ENCODE assay signal across 24 cellular contexts in the genomic region with DNA sequence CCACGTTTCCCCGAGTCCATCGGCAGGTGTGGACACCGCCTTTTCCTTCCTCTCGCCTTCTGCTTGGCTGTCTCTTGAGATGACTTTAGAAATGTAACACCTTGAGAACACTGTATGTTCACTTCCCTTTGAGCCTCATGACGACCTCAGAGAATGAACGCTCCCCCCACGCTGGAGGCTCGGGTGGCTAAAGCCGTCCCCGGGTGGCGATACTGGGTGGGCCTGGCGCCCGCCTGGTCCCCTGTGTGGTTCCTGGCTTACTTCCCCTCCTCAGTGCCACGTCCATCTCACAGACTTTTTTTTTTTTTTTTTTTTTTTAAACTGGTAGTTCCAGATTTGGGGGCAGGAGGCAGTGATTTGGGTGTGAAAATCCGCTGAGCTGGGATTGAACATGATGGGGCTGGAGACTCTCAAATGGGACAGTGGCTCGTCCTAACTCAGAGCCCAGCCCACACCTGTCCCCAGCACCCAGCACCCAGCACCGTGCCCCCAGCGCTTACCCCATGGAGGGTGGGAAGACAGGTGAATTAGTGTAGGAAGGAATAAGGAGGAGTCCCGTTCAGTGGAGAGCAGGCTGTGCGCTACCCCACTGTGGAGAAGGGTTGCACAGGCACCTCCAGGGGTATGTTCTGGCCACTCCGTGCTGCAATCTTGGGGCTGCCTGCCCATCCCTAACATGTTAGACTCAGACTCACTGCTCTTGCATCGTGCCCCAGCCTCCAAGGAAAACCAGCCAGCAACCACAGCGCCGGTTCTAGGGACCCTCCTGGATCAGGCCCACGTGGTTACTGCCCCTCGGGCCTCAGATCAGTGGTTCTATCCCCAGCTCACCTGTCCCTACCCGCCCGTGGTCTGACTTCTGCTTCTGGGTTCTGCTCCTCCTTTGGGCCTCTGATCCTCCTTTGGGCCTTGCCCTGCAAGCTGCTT.
DNase-seq lines count a peak whose midpoint lies in the region; ATAC-seq and TF ChIP-seq lines count a peak whose summit lies in the region.
"Had no signal": no experiment of that assay in that cellular context is flagged by ENCODE, and none has a peak within 500 bp of the region (broad histone marks: within the 10 kb centered on the region; RNA-seq: fewer than 3 reads in every experiment).

No MANE protein-coding gene starts in this region.

- H3K9me3 Mint-ChIP-seq in activated CD8-positive, alpha-beta memory T cell treated with anti-CD3 and anti-CD28 coated beads, Interleukin-2, amount 10 ng/mL, durations not matched to agents 7 days and 5 days (ENCODE audit: low read depth), result no peaks in the 10 kb centered on the region
- peaks cover 8% of the 10 kb centered on the region for H3K9me3 Mint-ChIP-seq in endodermal cell
- H3K9me3 Mint-ChIP-seq in activated T-cell treated with anti-CD3 and anti-CD28 coated beads, Interleukin-2, amount 50 U/mL, for 4 hours, result peaks cover 19% of the 10 kb centered on the region

- H3K27ac Mint-ChIP-seq in activated CD8-positive, alpha-beta memory T cell treated with anti-CD3 and anti-CD28 coated beads, Interleukin-2, amount 10 ng/mL, durations not matched to agents 7 days and 5 days, result peak overlapping the region; percentile 16
- no peak overlapping the region for H3K27ac Mint-ChIP-seq in endodermal cell
- H3K27ac Mint-ChIP-seq: activated naive CD4-positive, alpha-beta T cell treated with anti-CD3 and anti-CD28 coated beads, Interleukin-2, amount 10 ng/mL, durations not matched to agents 7 days and 5 days; activated T-cell treated with anti-CD3 and anti-CD28 coated beads, Interleukin-2, amount 50 U/mL, for 72 hours; B cell; naive thymus-derived CD4-positive, alpha-beta T cell; stimulated activated effector memory CD8-positive, alpha-beta T cell treated with anti-CD3 and anti-CD28 coated beads, Interleukin-12 subunit alpha, Interleukin-12 subunit beta, amount 100 ng/mL, for 72 hours had no signal

- TF ChIP-seq CTCF in lung (IDR thresholded peaks at IDR 0.05; ENCODE audit: control extremely low read depth, extremely low read depth), result no peak
- no peak for TF ChIP-seq CTCF in sigmoid colon (IDR thresholded peaks at IDR 0.05)
- TF ChIP-seq CTCF in uterus (IDR thresholded peaks at IDR 0.05), result no peak
- TF ChIP-seq CTCF in endodermal cell (conservative IDR thresholded peaks at IDR 0.05), result no peak

- no peak for TF ChIP-seq POLR2A in sigmoid colon (IDR thresholded peaks at IDR 0.05)
- TF ChIP-seq POLR2A in uterus (IDR thresholded peaks at IDR 0.05), result no peak

- H3K4me1 Mint-ChIP-seq in activated CD8-positive, alpha-beta memory T cell treated with anti-CD3 and anti-CD28 coated beads, Interleukin-2, amount 10 ng/mL, durations not matched to agents 7 days and 5 days, result no peaks in the 10 kb centered on the region
- H3K4me1 Mint-ChIP-seq in endodermal cell, result no peaks in the 10 kb centered on the region
- no peaks in the 10 kb centered on the region for H3K4me1 Mint-ChIP-seq in activated T-cell treated with anti-CD3 and anti-CD28 coated beads, Interleukin-2, amount 50 U/mL, for 4 hours (ENCODE audit: low read depth)
- H3K4me1 Mint-ChIP-seq: activated naive CD4-positive, alpha-beta T cell treated with anti-CD3 and anti-CD28 coated beads, Interleukin-2, amount 10 ng/mL, durations not matched to agents 7 days and 5 days; B cell; stimulated activated effector memory CD8-positive, alpha-beta T cell treated with anti-CD3 and anti-CD28 coated beads, Interleukin-12 subunit alpha, Interleukin-12 subunit beta, amount 100 ng/mL, for 72 hours had no signal

- H3K4me1 ChIP-seq in lung (ENCODE audit: control insufficient read depth in 2 of 2, insufficient read depth in 2 of 2, low read length in 2 of 2) (peaks cover 9 to 28% of the 10 kb centered on the region in 2 donors), sigmoid colon (peaks cover 0 to 66% (median 59%) of the 10 kb centered on the region in 4 donors), uterus (peaks cover 11 to 17% of the 10 kb centered on the region in 2 donors), endodermal cell (ENCODE audit: control insufficient read depth, insufficient read depth, low read length) (no peaks in the 10 kb centered on the region)
- H3K4me1 ChIP-seq: Caco-2, pancreas had no signal

- no peaks in the 10 kb centered on the region for H3K36me3 Mint-ChIP-seq in activated CD8-positive, alpha-beta memory T cell treated with anti-CD3 and anti-CD28 coated beads, Interleukin-2, amount 10 ng/mL, durations not matched to agents 7 days and 5 days
- H3K36me3 Mint-ChIP-seq in endodermal cell (ENCODE audit: low read depth), result no peaks in the 10 kb centered on the region
- peaks cover 1% of the 10 kb centered on the region for H3K36me3 Mint-ChIP-seq in activated T-cell treated with anti-CD3 and anti-CD28 coated beads, Interleukin-2, amount 50 U/mL, for 4 hours (ENCODE audit: insufficient read depth)
- H3K36me3 Mint-ChIP-seq: activated naive CD4-positive, alpha-beta T cell treated with anti-CD3 and anti-CD28 coated beads, Interleukin-2, amount 10 ng/mL, durations not matched to agents 7 days and 5 days; stimulated activated effector memory CD8-positive, alpha-beta T cell treated with anti-CD3 and anti-CD28 coated beads, Interleukin-12 subunit alpha, Interleukin-12 subunit beta, amount 100 ng/mL, for 72 hours had no signal

- H3K4me3 Mint-ChIP-seq in activated CD8-positive, alpha-beta memory T cell treated with anti-CD3 and anti-CD28 coated beads, Interleukin-2, amount 10 ng/mL, durations not matched to agents 7 days and 5 days, result no peak overlapping the region
- H3K4me3 Mint-ChIP-seq in endodermal cell, result no peak overlapping the region
- H3K4me3 Mint-ChIP-seq in activated T-cell treated with anti-CD3 and anti-CD28 coated beads, Interleukin-2, amount 50 U/mL, for 4 hours, result no peak overlapping the region
- H3K4me3 Mint-ChIP-seq: activated naive CD4-positive, alpha-beta T cell treated with anti-CD3 and anti-CD28 coated beads, Interleukin-2, amount 10 ng/mL, durations not matched to agents 7 days and 5 days; activated T-cell treated with anti-CD3 and anti-CD28 coated beads, Interleukin-2, amount 50 U/mL, for 72 hours; B cell; naive thymus-derived CD4-positive, alpha-beta T cell; stimulated activated effector memory CD8-positive, alpha-beta T cell treated with anti-CD3 and anti-CD28 coated beads, Interleukin-12 subunit alpha, Interleukin-12 subunit beta, amount 100 ng/mL, for 72 hours had no signal

- DNase-seq in activated CD8-positive, alpha-beta memory T cell treated with anti-CD3 and anti-CD28 coated beads, Interleukin-2, amount 10 ng/mL, durations not matched to agents 7 days and 5 days, result no peak
- DNase-seq in activated CD8-positive, alpha-beta memory T cell treated with anti-CD3 and anti-CD28 coated beads, Interleukin-2, amount 50 U/mL, for 48 hours, result no peak
- DNase-seq in lung (ENCODE audit: low spot score) (no peak), sigmoid colon (no peak), uterus (no peak), endodermal cell (no peak)
- no peak for DNase-seq in activated T-cell treated with anti-CD3 and anti-CD28 coated beads, Interleukin-2, amount 50 U/mL, for 4 hours
- DNase-seq: activated CD4-positive, alpha-beta T cell treated with anti-CD3 and anti-CD28 coated beads for 1 hour; activated naive CD4-positive, alpha-beta T cell treated with anti-CD3 and anti-CD28 coated beads, Interleukin-2, amount 10 ng/mL, durations not matched to agents 7 days and 5 days; activated T-cell treated with anti-CD3 and anti-CD28 coated beads, Interleukin-2, amount 50 U/mL, for 72 hours; Caco-2; central memory CD4-positive, alpha-beta T cell; naive thymus-derived CD4-positive, alpha-beta T cell; NCI-H1105 treated with DMSO at 0.1 percent for 48 hours; NCI-H2029 treated with DMSO at 0.1 percent for 48 hours; NCI-H345; NCI-H774; pancreas; small intestine; stimulated activated CD4-positive, alpha-beta T cell treated with anti-CD3 and anti-CD28 coated beads, Interleukin-2, amount 100 ng/mL, for 24 hours had no signal

- intact Hi-C loops in sigmoid colon (cut with DNase I) (loop anchor here (5.0 to 10.0 kb wide), 2 partner anchors 173 to 184 kb away; a partner anchor contains a TSS), uterus (cut with DNase I; ENCODE audit: low total_unique reads) (no loop called here)

- WGBS in lung, 2 donors, result 86 to 90% methylated on average over 29 of the region's 29 CpGs
- 83 to 84% methylated on average over 29 of the region's 29 CpGs for WGBS in sigmoid colon, 2 donors
- 93 to 99% methylated on average over 15 to 28 of the region's 29 CpGs for WGBS in endodermal cell (ENCODE audit: insufficient coverage in 1 of 2, insufficient read length in 1 of 2), 2 experiments

- ATAC-seq in activated CD8-positive, alpha-beta memory T cell treated with anti-CD3 and anti-CD28 coated beads, Interleukin-2, amount 10 ng/mL, durations not matched to agents 7 days and 5 days, result no peak
- no peak for ATAC-seq in lung (ENCODE audit: insufficient read depth, low FRiP score)
- no peak for ATAC-seq in HG03520 (IDR thresholded peaks at IDR 0.05; ENCODE audit: unreplicated experiment)
- ATAC-seq in activated T-cell treated with anti-CD3 and anti-CD28 coated beads, Interleukin-2, amount 50 U/mL, for 4 hours, result no peak
- ATAC-seq: activated T-cell treated with anti-CD3 and anti-CD28 coated beads, Interleukin-2, amount 50 U/mL, for 72 hours; naive thymus-derived CD4-positive, alpha-beta T cell; stimulated activated effector memory CD8-positive, alpha-beta T cell treated with anti-CD3 and anti-CD28 coated beads, Interleukin-12 subunit alpha, Interleukin-12 subunit beta, amount 100 ng/mL, for 72 hours had no signal

- no peaks in the 10 kb centered on the region for H3K27me3 ChIP-seq in lung (ENCODE audit: control insufficient read depth, insufficient read depth)
- no peaks in the 10 kb centered on the region for H3K27me3 ChIP-seq in sigmoid colon
- no peaks in the 10 kb centered on the region for H3K27me3 ChIP-seq in uterus
- no peaks in the 10 kb centered on the region for H3K27me3 ChIP-seq in endodermal cell (ENCODE audit: control insufficient read depth, insufficient read depth, low read length, poor library complexity, severe bottlenecking)
- H3K27me3 ChIP-seq: pancreas had no signal

- H3K27me3 Mint-ChIP-seq in activated CD8-positive, alpha-beta memory T cell treated with anti-CD3 and anti-CD28 coated beads, Interleukin-2, amount 10 ng/mL, durations not matched to agents 7 days and 5 days, result peaks cover 19% of the 10 kb centered on the region
- peaks cover 1% of the 10 kb centered on the region for H3K27me3 Mint-ChIP-seq in endodermal cell (ENCODE audit: insufficient read depth)
- peaks cover 38% of the 10 kb centered on the region for H3K27me3 Mint-ChIP-seq in activated T-cell treated with anti-CD3 and anti-CD28 coated beads, Interleukin-2, amount 50 U/mL, for 4 hours (ENCODE audit: low read depth)

- TF ChIP-seq EP300 in sigmoid colon (IDR thresholded peaks at IDR 0.05), result no peak

- H3K36me3 ChIP-seq in lung (ENCODE audit: control insufficient read depth in 2 of 2, insufficient read depth in 2 of 2, low read length in 2 of 2), result no peaks in the 10 kb centered on the region
- H3K36me3 ChIP-seq in sigmoid colon, result no peaks in the 10 kb centered on the region
- no peaks in the 10 kb centered on the region for H3K36me3 ChIP-seq in uterus
- H3K36me3 ChIP-seq in endodermal cell (ENCODE audit: control insufficient read depth, insufficient read depth, low read length), result no peaks in the 10 kb centered on the region
- H3K36me3 ChIP-seq: pancreas had no signal

- H3K4me3 ChIP-seq in lung (no peak overlapping the region), sigmoid colon (no peak overlapping the region), uterus (no peak overlapping the region), endodermal cell (ENCODE audit: low read length) (no peak overlapping the region)
- H3K4me3 ChIP-seq: pancreas had no signal

- H3K9ac ChIP-seq in endodermal cell (ENCODE audit: extremely low read depth, low read length, poor library complexity, severe bottlenecking), result no peak overlapping the region

- CTCF ChIA-PET in activated CD8-positive, alpha-beta memory T cell treated with anti-CD3 and anti-CD28 coated beads, Interleukin-2, amount 10 ng/mL, durations not matched to agents 7 days and 5 days (lab: Charles Lee), result no interaction called here

- no peaks in the 10 kb centered on the region for H3K9me3 ChIP-seq in lung (ENCODE audit: control insufficient read depth in 2 of 2, insufficient read depth in 1 of 2, low read length in 1 of 2)
- H3K9me3 ChIP-seq in sigmoid colon, result no peaks in the 10 kb centered on the region
- no peaks in the 10 kb centered on the region for H3K9me3 ChIP-seq in uterus
- H3K9me3 ChIP-seq in endodermal cell (ENCODE audit: control insufficient read depth, low read length), result no peaks in the 10 kb centered on the region
- H3K9me3 ChIP-seq: Caco-2, pancreas had no signal

- H3K27ac ChIP-seq in lung (ENCODE audit: low read depth in 1 of 2, low read length in 1 of 2) (peak overlapping the region; percentile 48 to 84), sigmoid colon (peak overlapping the region; percentile 78 to 90 (median 88)), uterus (peak overlapping the region; percentile 86 to 96), endodermal cell (ENCODE audit: low read depth, low read length) (no peak overlapping the region)
- H3K27ac ChIP-seq: 22Rv1, pancreas had no signal
